ENCODE assay signal across 7 cellular contexts in genomic region chr3:197031315-197032285, GRCh38. TPM values are rescaled to one million over a fixed set of nuclear protein-coding genes. Genes with fewer than 3 reads are reported as not detected.
DNase-seq lines count a peak whose midpoint lies in the region; ATAC-seq and TF ChIP-seq lines count a peak whose summit lies in the region.

No MANE protein-coding gene starts in this region.

- peaks cover 14% of the 10 kb centered on the region for H3K4me1 Mint-ChIP-seq in activated CD8-positive, alpha-beta T cell treated with anti-CD3 and anti-CD28 coated beads, Interleukin-2, amount 10 ng/mL, durations not matched to agents 7 days and 5 days (ENCODE audit: low read depth)

- RAD21 ChIA-PET in HCT116 (lab: Charles Lee; ENCODE audit: low non-redundant PET in 1 of 2, low total read pairs in 2 of 2, uncharacterized antibody in 2 of 2, unreplicated experiment in 2 of 2): no interaction called here

- H3K36me3 Mint-ChIP-seq in activated CD8-positive, alpha-beta T cell treated with anti-CD3 and anti-CD28 coated beads, Interleukin-2, amount 10 ng/mL, durations not matched to agents 7 days and 5 days (ENCODE audit: low read depth): no peaks in the 10 kb centered on the region

- H3K4me3 ChIP-seq in HCT116 (replicated peaks in 1 of 2; ENCODE audit: low read depth in 1 of 2, low read length in 2 of 2) (0 out of 4 replicates have a peak overlapping the region, but pooled peaks of 1 of the 2 experiments have one; percentile 0), heart right ventricle (no peak overlapping the region), HAP-1 (no peak overlapping the region)

- POLR2A ChIA-PET in HCT116 (lab: Charles Lee): interaction anchor here (1.0 kb wide), 2 partner anchors 9 to 11 kb away, joined by 3 read pairs; no protein-coding TSS in a partner anchor
- POLR2A ChIA-PET in activated CD8-positive, alpha-beta T cell treated with anti-CD3 and anti-CD28 coated beads, Interleukin-2, amount 10 ng/mL, durations not matched to agents 7 days and 5 days (lab: Charles Lee): interaction anchor here (0.5 to 1.5 kb wide), 3 partner anchors 13 to 230 kb away, joined by 3 to 5 read pairs (median 4); no protein-coding TSS in a partner anchor

- H3K4me1 ChIP-seq in HCT116 (ENCODE audit: control insufficient read depth in 1 of 2, insufficient read depth in 2 of 2, low read length in 2 of 2) (peaks cover 25 to 40% of the 10 kb centered on the region in 2 experiments), heart right ventricle (peaks cover 0 to 42% (median 23%) of the 10 kb centered on the region in 9 donors), HAP-1 (peaks cover 20% of the 10 kb centered on the region)

- TF ChIP-seq POLR2A in HCT116 (IDR thresholded peaks at IDR 0.05; ENCODE audit: borderline replicate concordance, extremely low read depth, insufficient read depth, insufficient read length): no peak
- TF ChIP-seq POLR2A in GM18505 (IDR thresholded peaks at IDR 0.05; ENCODE audit: borderline replicate concordance, extremely low read depth, insufficient read depth, insufficient read length): no peak

- in situ Hi-C loops in HAP-1 (cut with MboI; ENCODE audit: low sequenced_read_pairs): no loop called here

- peak overlapping the region; percentile 51 for H3K9ac ChIP-seq in HCT116 (ENCODE audit: low read length)

- H4K20me1 ChIP-seq in HCT116 (ENCODE audit: insufficient read depth): no peaks in the 10 kb centered on the region

- no peaks in the 10 kb centered on the region for H3K9me3 Mint-ChIP-seq in activated CD8-positive, alpha-beta T cell treated with anti-CD3 and anti-CD28 coated beads, Interleukin-2, amount 10 ng/mL, durations not matched to agents 7 days and 5 days (ENCODE audit: insufficient read depth)

- H3K4me3 Mint-ChIP-seq in activated CD8-positive, alpha-beta T cell treated with anti-CD3 and anti-CD28 coated beads, Interleukin-2, amount 10 ng/mL, durations not matched to agents 7 days and 5 days: peak overlapping the region; percentile 25

- TF ChIP-seq CTCF in HCT116 (IDR thresholded peaks at IDR 0.05 in 2 of 3, conservative IDR thresholded peaks at IDR 0.05 in 1 of 3; ENCODE audit: borderline replicate concordance in 1 of 3, insufficient read depth in 1 of 3, low read depth in 2 of 3, low read length in 2 of 3): no peak
- no peak for TF ChIP-seq CTCF in heart right ventricle (IDR thresholded peaks at IDR 0.05)

- peak overlapping the region; percentile 97 for H3K4me2 ChIP-seq in HCT116 (ENCODE audit: low read length)

- H3K27me3 ChIP-seq in HCT116 (ENCODE audit: insufficient read depth, low read length) (no peaks in the 10 kb centered on the region), heart right ventricle (peaks cover 0 to 32% (median 9%) of the 10 kb centered on the region in 7 donors), HAP-1 (ENCODE audit: low read depth) (no peaks in the 10 kb centered on the region)

- peak overlapping the region; percentile 56 for H3K27ac ChIP-seq in HCT116 (ENCODE audit: low read depth, low read length)
- H3K27ac ChIP-seq in heart right ventricle: peak overlapping the region in 9 of 10 donors; percentile 39 to 82 (median 72)

- H3K79me2 ChIP-seq in HCT116 (ENCODE audit: insufficient read depth, low read length): peaks cover 26% of the 10 kb centered on the region

- peak; percentile 99 for DNase-seq in HCT116 (ENCODE audit: low read depth, low spot score)
- no peak for DNase-seq in activated CD8-positive, alpha-beta T cell treated with anti-CD3 and anti-CD28 coated beads, Interleukin-2, amount 10 ng/mL, durations not matched to agents 7 days and 5 days
- DNase-seq in heart right ventricle: peak; percentile 51 to 91
- DNase-seq in stimulated activated CD4-positive, alpha-beta T cell treated with anti-CD3 and anti-CD28 coated beads, Interleukin-2, amount 100 ng/mL, for 48 hours: peak; percentile 28 to 43
- no peak for DNase-seq in HAP-1 (ENCODE audit: low spot score in 2 of 2)

- no peaks in the 10 kb centered on the region for H3K9me3 ChIP-seq in HCT116 (ENCODE audit: control insufficient read depth in 1 of 2, insufficient read depth in 1 of 2, low read depth in 1 of 2, low read length in 2 of 2)
- H3K9me3 ChIP-seq in heart right ventricle: no peaks in the 10 kb centered on the region
- no peaks in the 10 kb centered on the region for H3K9me3 ChIP-seq in HAP-1

- H3K9me2 ChIP-seq in HCT116 (ENCODE audit: insufficient read depth): no peaks in the 10 kb centered on the region

- no peak for TF ChIP-seq RAD21 in HCT116 (IDR thresholded peaks at IDR 0.05; ENCODE audit: low read depth)

- peaks cover 12% of the 10 kb centered on the region for H3K27me3 Mint-ChIP-seq in activated CD8-positive, alpha-beta T cell treated with anti-CD3 and anti-CD28 coated beads, Interleukin-2, amount 10 ng/mL, durations not matched to agents 7 days and 5 days (ENCODE audit: low read depth)

- ATAC-seq in HCT116: peak; percentile 65
- no peak for ATAC-seq in activated CD8-positive, alpha-beta T cell treated with anti-CD3 and anti-CD28 coated beads, Interleukin-2, amount 10 ng/mL, durations not matched to agents 7 days and 5 days
- peak; percentile 61 to 94 (median 92) for ATAC-seq in heart right ventricle
- no peak for ATAC-seq in GM18505 (IDR thresholded peaks at IDR 0.05; ENCODE audit: unreplicated experiment)
- ATAC-seq in HG02678 (IDR thresholded peaks at IDR 0.05; ENCODE audit: unreplicated experiment): no peak

- 26 to 28% methylated on average over 12 of the region's 12 CpGs for WGBS in heart right ventricle, 2 donors

- H3K36me3 ChIP-seq in HCT116 (ENCODE audit: control insufficient read depth in 1 of 2, insufficient read depth in 2 of 2, low read length in 2 of 2) (peaks cover 0 to 7% of the 10 kb centered on the region in 2 experiments; a peak in 2 of 4 replicates), heart right ventricle (no peaks in the 10 kb centered on the region), HAP-1 (replicated peaks) (no peaks in the 10 kb centered on the region; the same call in 1 of the 2 replicates)

- CTCF ChIA-PET in HCT116 (lab: Charles Lee): no interaction called here
- CTCF ChIA-PET in activated CD8-positive, alpha-beta T cell treated with anti-CD3 and anti-CD28 coated beads, Interleukin-2, amount 10 ng/mL, durations not matched to agents 7 days and 5 days (lab: Charles Lee): interaction anchor here (0.9 to 4.0 kb wide), 5 partner anchors 8 to 158 kb away, joined by 3 to 41 read pairs (median 6); no protein-coding TSS in a partner anchor

- TSS peak; percentile 70 for BruUV-seq in HCT116 (replicated peaks; lab: Mats Ljungman, UMichigan)

- H2AFZ ChIP-seq in HCT116 (ENCODE audit: low read depth, low read length, poor library complexity, severe bottlenecking): no peak overlapping the region

- intact Hi-C loops in HCT116 (cut with micrococcal nuclease): loop anchor here (2.0 kb wide), 1 partner anchor 27 kb away; no protein-coding TSS in a partner anchor
- intact Hi-C loops in heart right ventricle (cut with DNase I): no loop called here

- H3K27ac Mint-ChIP-seq in activated CD8-positive, alpha-beta T cell treated with anti-CD3 and anti-CD28 coated beads, Interleukin-2, amount 10 ng/mL, durations not matched to agents 7 days and 5 days: peak overlapping the region; percentile 9

TF ChIP-seq in HCT116, 20 proteins besides CTCF, POLR2A, EP300 and RAD21 (continues in another document):
- TF ChIP-seq EGR1 (IDR thresholded peaks at IDR 0.05; ENCODE audit: low read depth): no peak
- TF ChIP-seq CBX3 (IDR thresholded peaks at IDR 0.05; ENCODE audit: low read depth): no peak
- no peak for TF ChIP-seq EZH2phosphoT487 (IDR thresholded peaks at IDR 0.05; ENCODE audit: borderline replicate concordance)
- no peak for TF ChIP-seq MAX (IDR thresholded peaks at IDR 0.05)
- TF ChIP-seq JUND (IDR thresholded peaks at IDR 0.05): no peak
- no peak for TF ChIP-seq ZFX (IDR thresholded peaks at IDR 0.05)
- TF ChIP-seq ZBTB33 (IDR thresholded peaks at IDR 0.05; ENCODE audit: extremely low read depth, insufficient replicate concordance, low read length): peak; percentile 32
- peak; percentile 63 for TF ChIP-seq TCF7L2 (IDR thresholded peaks at IDR 0.05; ENCODE audit: borderline replicate concordance, extremely low read depth, insufficient read depth, insufficient read length)
- peak; percentile 87 for TF ChIP-seq POLR2AphosphoS5 (IDR thresholded peaks at IDR 0.05; ENCODE audit: low read depth, low read length)
- no peak for TF ChIP-seq EZH2 (IDR thresholded peaks at IDR 0.05)
- TF ChIP-seq YY1 (IDR thresholded peaks at IDR 0.05; ENCODE audit: extremely low read depth, insufficient replicate concordance, low read depth, low read length): peak; percentile 61
- no peak for TF ChIP-seq ZNF274 (IDR thresholded peaks at IDR 0.05; ENCODE audit: low read depth, low read length)
- no peak for TF ChIP-seq SIN3A (IDR thresholded peaks at IDR 0.05; ENCODE audit: low read depth)
- no peak for TF ChIP-seq SRF (IDR thresholded peaks at IDR 0.05; ENCODE audit: low read depth)

RNA-seq across cellular contexts. Expression of gene MELTF, which starts 2.0 kb away (rescaled TPM):
- total RNA-seq in HCT116 (2021; ENCODE audit: unreplicated experiment): 47.6 TPM
- 33.9 and 37.7 TPM in 2 replicates for polyA plus RNA-seq in HCT116 (2012)
- total RNA-seq in activated CD8-positive, alpha-beta T cell treated with anti-CD3 and anti-CD28 coated beads, Interleukin-2, amount 10 ng/mL, durations not matched to agents 7 days and 5 days: 1 to 10 TPM; 7.6 to 8.2 TPM
- 10 to 100 TPM in 3 of 10 donors, 1 to 10 TPM in 7; 2.5 to 27.5 (median 6.3) TPM for total RNA-seq in heart right ventricle
- 10 to 100 TPM in 1 of 2 donors, 1 to 10 TPM in 1; 8.5 to 31.4 TPM for polyA plus RNA-seq in heart right ventricle

Comparison
In these comparisons a context has a peak if more than half of its experiments do, and no peak if none do; other contexts are left out.
1. ATAC-seq: peak in HCT116 (single experiment) and heart right ventricle (8 of 8); none in activated CD8-positive, alpha-beta T cell treated with anti-CD3 and anti-CD28 coated beads, Interleukin-2, amount 10 ng/mL, durations not matched to agents 7 days and 5 days (single experiment), GM18505 (single experiment) and HG02678 (single experiment).
2. DNase-seq: peak in HCT116 (single experiment), heart right ventricle (2 of 2) and stimulated activated CD4-positive, alpha-beta T cell treated with anti-CD3 and anti-CD28 coated beads, Interleukin-2, amount 100 ng/mL, for 48 hours (2 of 2); none in activated CD8-positive, alpha-beta T cell treated with anti-CD3 and anti-CD28 coated beads, Interleukin-2, amount 10 ng/mL, durations not matched to agents 7 days and 5 days (single experiment) and HAP-1 (0 of 2).